ENCODE assay signal across 34 cellular contexts in genomic region chr16:5442986-5443385, GRCh38.
"Had no signal": no experiment of that assay in that cellular context is flagged by ENCODE, and none has a peak within 500 bp of the region (broad histone marks: within the 10 kb centered on the region; RNA-seq: fewer than 3 reads in every experiment).

No MANE protein-coding gene starts in this region.

- H3K4me3 ChIP-seq: MG63 had no signal

- H3K9me3 ChIP-seq: MG63 had no signal

- DNase-seq: Karpas-422, Kasumi-1, MG63, MM.1S, MV-4-11, NCI-H1048, NCI-H1092, NCI-H1092 treated with DMSO at 0.1 percent for 48 hours, NCI-H1105, NCI-H1105 treated with DMSO at 0.1 percent for 48 hours, NCI-H1417, NCI-H1417 treated with DMSO at 0.1 percent for 48 hours, NCI-H1436, NCI-H1436 treated with DMSO at 0.1 percent for 48 hours, NCI-H146, NCI-H1694, NCI-H1694 treated with DMSO at 0.1 percent for 48 hours, NCI-H187, NCI-H187 treated with DMSO at 0.1 percent for 48 hours, NCI-H1930, NCI-H2029, NCI-H2029 treated with DMSO at 0.1 percent for 48 hours, NCI-H2081, NCI-H2081 treated with DMSO at 0.1 percent for 48 hours, NCI-H2107, NCI-H2171, NCI-H2171 treated with DMSO at 0.1 percent for 48 hours, NCI-H2227 treated with DMSO at 0.1 percent for 48 hours, NCI-H226, NCI-H345, NCI-H446, NCI-H446 treated with DMSO at 0.1 percent for 48 hours, NCI-H510A, NCI-H510A treated with DMSO at 0.1 percent for 48 hours had no signal

- H3K36me3 ChIP-seq: MG63 had no signal
